In the genomic region with DNA sequence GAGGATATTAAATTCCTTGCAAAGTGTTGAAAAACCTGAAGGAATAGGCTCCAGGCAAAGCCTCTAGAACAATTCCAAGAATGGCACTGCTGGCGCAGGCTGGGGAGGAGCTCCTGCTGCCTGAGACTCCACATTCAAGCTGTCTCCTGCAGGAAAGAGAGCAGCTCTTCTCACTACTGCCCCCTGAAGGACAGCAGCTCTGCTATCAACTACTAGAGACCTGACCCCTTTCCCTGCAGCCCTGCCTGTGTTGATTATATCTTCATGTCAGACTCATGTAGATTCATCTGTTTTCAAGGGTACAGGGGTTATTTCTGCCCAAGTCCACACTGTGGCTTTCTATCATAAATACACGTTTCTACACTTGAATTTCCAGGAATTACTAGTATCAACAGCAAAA, we compare ENCODE assay signal across 7 cellular contexts.
DNase-seq lines count a peak whose midpoint lies in the region; TF ChIP-seq lines count a peak whose summit lies in the region.
"Not testable (repeated sequence)": the region's sequence is repeated elsewhere in the genome, so short reads cannot be mapped to it uniquely, and the experiment has no call there.

No MANE protein-coding gene starts in this region.

- not testable (repeated sequence) for H3K9ac ChIP-seq in SK-N-SH

- not testable (repeated sequence) for TF ChIP-seq RAD21 in SK-N-SH (IDR thresholded peaks at IDR 0.05; ENCODE audit: low read length)

- DNase-seq in COR-L47 (lab: John Stamatoyannopoulos, UW) (peak; percentile 15), H4 (ENCODE audit: low spot score) (peak; percentile 11), NCI-H1694 (lab: John Stamatoyannopoulos, UW) (peak; percentile 16), fibroblast of pulmonary artery (ENCODE audit: low read depth) (peak; percentile 10), lung microvascular endothelial cell (ENCODE audit: low read depth in 2 of 2) (peak; percentile 32 to 43)
- not testable (repeated sequence) for DNase-seq in SK-N-SH; astrocyte of the spinal cord (ENCODE audit: low read depth, low spot score)

- H3K4me3 ChIP-seq in SK-N-SH (ENCODE audit: low read depth in 2 of 2, low read length in 1 of 2); astrocyte of the spinal cord (ENCODE audit: low read depth, low read length); fibroblast of pulmonary artery (replicated peaks; ENCODE audit: low read depth, low read length): not testable (repeated sequence)

- not testable (repeated sequence) for H3K4me2 ChIP-seq in SK-N-SH

- 0% methylated on average over 2 of the region's 2 CpGs for WGBS in SK-N-SH (ENCODE audit: low lambda C conversion rate)

- not testable (repeated sequence) for H3K4me1 ChIP-seq in SK-N-SH (ENCODE audit: control insufficient read depth in 1 of 2, insufficient read depth in 2 of 2, low read depth in 1 of 2, low read length in 1 of 2)

- H3K79me2 ChIP-seq in SK-N-SH (ENCODE audit: insufficient read depth), result not testable (repeated sequence)

- in situ Hi-C loops in astrocyte of the spinal cord (cut with HindIII; ENCODE audit: low sequenced_read_pairs), result not testable (repeated sequence)

- not testable (repeated sequence) for H3K9me3 ChIP-seq in SK-N-SH

- POLR2A ChIA-PET in SK-N-SH (lab: Yijun Ruan, JAX), result not testable (repeated sequence)

- TF ChIP-seq CTCF in SK-N-SH (IDR thresholded peaks at IDR 0.05) (peak; percentile 38), astrocyte of the spinal cord (IDR thresholded peaks at IDR 0.05; ENCODE audit: low read depth, low read length) (peak; percentile 13), fibroblast of pulmonary artery (IDR thresholded peaks at IDR 0.05; ENCODE audit: low read length, missing control alignments) (peak; percentile 40)

- H3K9me2 ChIP-seq in SK-N-SH, result not testable (repeated sequence)

- CTCF ChIA-PET in SK-N-SH (lab: Yijun Ruan, JAX), result interaction anchor here (1.0 to 1.9 kb wide), 4 partner anchors 9 to 61 kb away, joined by 3 to 6 read pairs (median 3); no protein-coding TSS in a partner anchor

- H3K36me3 ChIP-seq in SK-N-SH (replicated peaks in 1 of 2; ENCODE audit: control insufficient read depth in 1 of 2, insufficient read depth in 2 of 2, low read length in 1 of 2), result not testable (repeated sequence)

- not testable (repeated sequence) for H3K27ac ChIP-seq in SK-N-SH (ENCODE audit: low read depth in 2 of 2, low read length in 1 of 2)

- not testable (repeated sequence) for H4K20me1 ChIP-seq in SK-N-SH (ENCODE audit: insufficient read depth)

- not testable (repeated sequence) for H3K27me3 ChIP-seq in SK-N-SH (ENCODE audit: insufficient read depth)

- not testable (repeated sequence) for TF ChIP-seq EP300 in SK-N-SH (IDR thresholded peaks at IDR 0.05; ENCODE audit: borderline replicate concordance in 1 of 2, low read depth in 1 of 2, low read length in 1 of 2)

- H2AFZ ChIP-seq in SK-N-SH (ENCODE audit: low read depth), result not testable (repeated sequence)

- not testable (repeated sequence) for H3F3A ChIP-seq in SK-N-SH (replicated peaks; ENCODE audit: insufficient read depth)
